In the genomic region with DNA sequence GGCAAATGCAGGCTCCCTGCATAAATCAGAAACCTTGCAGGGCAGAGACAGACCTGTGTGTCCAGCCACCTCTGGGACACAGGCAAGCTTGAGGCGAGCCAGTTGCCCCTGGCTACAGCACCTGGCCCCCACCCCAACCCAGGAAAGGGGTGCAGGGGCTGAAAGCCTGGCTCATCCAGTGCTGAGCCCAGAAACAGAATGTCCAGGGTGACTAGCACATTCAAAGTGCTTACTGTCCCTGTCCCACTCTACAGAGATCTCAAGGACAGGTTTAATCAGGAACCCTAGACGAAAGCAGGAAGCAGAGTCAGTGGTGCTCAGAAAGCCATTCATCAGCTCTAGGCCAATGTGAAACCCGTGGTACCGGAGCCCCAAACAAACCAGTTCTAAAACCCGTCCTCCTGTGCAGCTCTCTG, we compare ENCODE assay signal across 1 cellular context.
TF ChIP-seq lines count a peak whose summit lies in the region.

No MANE protein-coding gene starts in this region.

TF ChIP-seq in SK-N-SH treated with all-trans-retinoic acid at 6 μM for 48 hours, 23 proteins besides CTCF, POLR2A, EP300 and RAD21 (continued from another document):
- TF ChIP-seq, protein P1, sequence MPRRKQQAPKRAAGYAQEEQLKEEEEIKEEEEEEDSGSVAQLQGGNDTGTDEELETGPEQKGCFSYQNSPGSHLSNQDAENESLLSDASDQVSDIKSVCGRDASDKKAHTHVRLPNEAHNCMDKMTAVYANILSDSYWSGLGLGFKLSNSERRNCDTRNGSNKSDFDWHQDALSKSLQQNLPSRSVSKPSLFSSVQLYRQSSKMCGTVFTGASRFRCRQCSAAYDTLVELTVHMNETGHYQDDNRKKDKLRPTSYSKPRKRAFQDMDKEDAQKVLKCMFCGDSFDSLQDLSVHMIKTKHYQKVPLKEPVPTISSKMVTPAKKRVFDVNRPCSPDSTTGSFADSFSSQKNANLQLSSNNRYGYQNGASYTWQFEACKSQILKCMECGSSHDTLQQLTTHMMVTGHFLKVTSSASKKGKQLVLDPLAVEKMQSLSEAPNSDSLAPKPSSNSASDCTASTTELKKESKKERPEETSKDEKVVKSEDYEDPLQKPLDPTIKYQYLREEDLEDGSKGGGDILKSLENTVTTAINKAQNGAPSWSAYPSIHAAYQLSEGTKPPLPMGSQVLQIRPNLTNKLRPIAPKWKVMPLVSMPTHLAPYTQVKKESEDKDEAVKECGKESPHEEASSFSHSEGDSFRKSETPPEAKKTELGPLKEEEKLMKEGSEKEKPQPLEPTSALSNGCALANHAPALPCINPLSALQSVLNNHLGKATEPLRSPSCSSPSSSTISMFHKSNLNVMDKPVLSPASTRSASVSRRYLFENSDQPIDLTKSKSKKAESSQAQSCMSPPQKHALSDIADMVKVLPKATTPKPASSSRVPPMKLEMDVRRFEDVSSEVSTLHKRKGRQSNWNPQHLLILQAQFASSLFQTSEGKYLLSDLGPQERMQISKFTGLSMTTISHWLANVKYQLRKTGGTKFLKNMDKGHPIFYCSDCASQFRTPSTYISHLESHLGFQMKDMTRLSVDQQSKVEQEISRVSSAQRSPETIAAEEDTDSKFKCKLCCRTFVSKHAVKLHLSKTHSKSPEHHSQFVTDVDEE (CRISPR knock-in tag; IDR thresholded peaks at IDR 0.05), result no peak
- TF ChIP-seq, protein P2, sequence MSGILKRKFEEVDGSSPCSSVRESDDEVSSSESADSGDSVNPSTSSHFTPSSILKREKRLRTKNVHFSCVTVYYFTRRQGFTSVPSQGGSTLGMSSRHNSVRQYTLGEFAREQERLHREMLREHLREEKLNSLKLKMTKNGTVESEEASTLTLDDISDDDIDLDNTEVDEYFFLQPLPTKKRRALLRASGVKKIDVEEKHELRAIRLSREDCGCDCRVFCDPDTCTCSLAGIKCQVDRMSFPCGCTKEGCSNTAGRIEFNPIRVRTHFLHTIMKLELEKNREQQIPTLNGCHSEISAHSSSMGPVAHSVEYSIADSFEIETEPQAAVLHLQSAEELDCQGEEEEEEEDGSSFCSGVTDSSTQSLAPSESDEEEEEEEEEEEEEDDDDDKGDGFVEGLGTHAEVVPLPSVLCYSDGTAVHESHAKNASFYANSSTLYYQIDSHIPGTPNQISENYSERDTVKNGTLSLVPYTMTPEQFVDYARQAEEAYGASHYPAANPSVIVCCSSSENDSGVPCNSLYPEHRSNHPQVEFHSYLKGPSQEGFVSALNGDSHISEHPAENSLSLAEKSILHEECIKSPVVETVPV (CRISPR knock-in tag; IDR thresholded peaks at IDR 0.05), result no peak
- TF ChIP-seq ZNF70 (CRISPR knock-in tag; IDR thresholded peaks at IDR 0.05) (no peak), TCF4 (CRISPR knock-in tag; IDR thresholded peaks at IDR 0.05; ENCODE audit: borderline replicate concordance) (no peak), BACH2 (CRISPR knock-in tag; IDR thresholded peaks at IDR 0.05; ENCODE audit: borderline replicate concordance) (no peak), ISL1 (CRISPR knock-in tag; IDR thresholded peaks at IDR 0.05) (no peak), SNAI2 (CRISPR knock-in tag; IDR thresholded peaks at IDR 0.05) (no peak)
TF ChIP-seq in SK-N-SH treated with all-trans-retinoic acid at 6 μM for 48 hours: peak in this region for 0.
